26 cellular contexts compared by ENCODE assay signal in the genomic region with DNA sequence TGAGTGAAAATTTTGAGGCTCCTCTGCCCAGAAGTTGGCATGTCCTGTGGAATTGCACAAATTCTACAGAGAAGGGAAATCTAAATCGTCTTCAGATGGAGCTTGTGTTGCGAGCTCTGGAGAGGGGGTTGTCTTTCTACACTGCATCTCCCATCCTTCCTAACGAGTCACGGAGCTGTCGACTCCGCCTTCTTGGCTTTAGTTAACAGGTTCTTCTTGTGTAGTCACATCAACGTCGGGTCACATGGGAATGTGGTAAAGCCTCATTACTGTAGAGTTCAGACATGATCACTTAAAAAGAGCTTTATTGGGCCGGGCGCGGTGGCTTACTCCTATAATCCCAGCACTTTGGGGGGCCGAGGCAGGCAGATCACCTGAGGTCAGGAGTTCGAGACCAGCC. TPM values are rescaled to one million over a fixed set of nuclear protein-coding genes. Genes with fewer than 3 reads are reported as not detected.
DNase-seq lines count a peak whose midpoint lies in the region; ATAC-seq and TF ChIP-seq lines count a peak whose summit lies in the region.
"Had no signal": no experiment of that assay in that cellular context is flagged by ENCODE, and none has a peak within 500 bp of the region (broad histone marks: within the 10 kb centered on the region; RNA-seq: fewer than 3 reads in every experiment).

No MANE protein-coding gene starts in this region.

- peak overlapping the region; percentile 29 for H3K27ac ChIP-seq in epithelial cell of prostate
- H3K27ac ChIP-seq: hepatocyte, spleen, upper lobe of left lung had no signal

- DNase-seq in AG09309 (ENCODE audit: low read depth), result peak; percentile 37
- peak; percentile 50 for DNase-seq in GM04504 (ENCODE audit: low read depth)
- peak; percentile 33 for DNase-seq in epithelial cell of prostate (ENCODE audit: low read depth, low spot score)
- DNase-seq in posterior vena cava (ENCODE audit: low spot score), result peak; percentile 30
- DNase-seq in mucosa of gallbladder (ENCODE audit: low spot score), result no peak
- no peak for DNase-seq in left lobe of liver (ENCODE audit: low spot score)
- DNase-seq in stimulated activated CD4-positive, alpha-beta T cell treated with anti-CD3 and anti-CD28 coated beads, Interleukin-12 subunit alpha, Interleukin-12 subunit beta, amount 100 ng/mL, for 4 hours, result no peak
- DNase-seq: activated CD4-positive, alpha-beta T cell treated with anti-CD3 and anti-CD28 coated beads, Interleukin-2, amount 10 ng/mL, durations not matched to agents 7 days and 5 days; activated gamma-delta T cell treated with Interleukin-2 at 50 U/mL for 16 hours; activated T-cell treated with anti-CD3 and anti-CD28 coated beads, Interleukin-2, amount 50 U/mL, for 24 hours; CD4-positive, CD25-positive, alpha-beta regulatory T cell; H7; IMR-90; NCI-H1092; NCI-H526; retina; SHP77 treated with DMSO at 0.1 percent for 48 hours; spleen; stimulated activated CD4-positive, alpha-beta T cell treated with anti-CD3 and anti-CD28 coated beads, Interleukin-4, amount 100 ng/mL, for 1 hour; upper lobe of left lung had no signal

- intact Hi-C loops in posterior vena cava (cut with DNase I), result no loop called here

- no peak overlapping the region for H3K4me3 ChIP-seq in AG09309 (ENCODE audit: control insufficient read depth, low read depth, low read length)
- H3K4me3 ChIP-seq: hepatocyte, spleen, upper lobe of left lung had no signal

- TF ChIP-seq CTCF in AG09309 (IDR thresholded peaks at IDR 0.05; ENCODE audit: control insufficient read depth, insufficient read depth, low read depth, low read length, missing control alignments), result no peak

- ATAC-seq in GM18498 (IDR thresholded peaks at IDR 0.05; ENCODE audit: unreplicated experiment) (no peak), left lobe of liver (no peak)
- ATAC-seq: natural killer cell treated with Interleukin-12 subunit alpha and Interleukin-12 subunit beta and Interleukin-15 and Interleukin-18, amount 100 ng/mL, for 72 hours; WTC11 had no signal

RNA-seq across cellular contexts. Expression of gene DNASE1L3, which starts 60.0 kb away (rescaled TPM):
- total RNA-seq in posterior vena cava, result 1 to 10 TPM; 7.5 to 9.3 TPM
- 2.3 TPM for total RNA-seq in mucosa of gallbladder
- total RNA-seq in left lobe of liver, result 33.0 TPM
- total RNA-seq: activated CD4-positive, alpha-beta T cell treated with anti-CD3 and anti-CD28 coated beads, Interleukin-2, amount 10 ng/mL, durations not matched to agents 7 days and 5 days; CD4-positive, CD25-positive, alpha-beta regulatory T cell; chondrocyte; Daoy; H7; IMR-90; natural killer cell treated with Interleukin-12 subunit alpha and Interleukin-12 subunit beta and Interleukin-15 and Interleukin-18, amount 100 ng/mL, for 72 hours; WTC11 had no signal

Comparison
In these comparisons a context has a peak if more than half of its experiments do, and no peak if none do; other contexts are left out.
1. DNase-seq: peak in AG09309 (single experiment), GM04504 (single experiment), epithelial cell of prostate (single experiment) and posterior vena cava (single experiment); none in mucosa of gallbladder (single experiment), left lobe of liver (single experiment) and stimulated activated CD4-positive, alpha-beta T cell treated with anti-CD3 and anti-CD28 coated beads, Interleukin-12 subunit alpha, Interleukin-12 subunit beta, amount 100 ng/mL, for 4 hours (single experiment).